8 cellular contexts compared by ENCODE assay signal in genomic region chr12:89949457-89950195, GRCh38.
DNase-seq lines count a peak whose midpoint lies in the region; ATAC-seq and TF ChIP-seq lines count a peak whose summit lies in the region.

No MANE protein-coding gene starts in this region.

- peaks cover 16% of the 10 kb centered on the region for H3F3A ChIP-seq in SK-N-SH (replicated peaks; ENCODE audit: insufficient read depth)

- no peak for TF ChIP-seq EP300 in SK-N-SH (IDR thresholded peaks at IDR 0.05; ENCODE audit: borderline replicate concordance in 1 of 2, low read depth in 1 of 2, low read length in 1 of 2)

- no peaks in the 10 kb centered on the region for H3K9me2 ChIP-seq in SK-N-SH

- TF ChIP-seq CTCF in SK-N-SH (IDR thresholded peaks at IDR 0.05): no peak; the same call in 1 of the 2 replicates

- H3K9me3 ChIP-seq in CD4-positive, CD25-positive, alpha-beta regulatory T cell (ENCODE audit: control insufficient read depth in 2 of 2, low read length in 2 of 2): no peaks in the 10 kb centered on the region
- H3K9me3 ChIP-seq in SK-N-SH: no peaks in the 10 kb centered on the region

- no peak overlapping the region for H3K4me2 ChIP-seq in SK-N-SH

- H2AFZ ChIP-seq in SK-N-SH (ENCODE audit: low read depth): peak overlapping the region; percentile 4; the same call in 1 of the 2 replicates

- peak overlapping the region; percentile 82 for H3K27ac ChIP-seq in CD4-positive, CD25-positive, alpha-beta regulatory T cell (ENCODE audit: insufficient read depth, low read length, poor library complexity, severe bottlenecking)
- peak overlapping the region; percentile 88 to 92; a peak in 3 of 4 replicates for H3K27ac ChIP-seq in SK-N-SH (ENCODE audit: low read depth in 2 of 2, low read length in 1 of 2)

- H3K4me3 ChIP-seq in CD4-positive, CD25-positive, alpha-beta regulatory T cell (ENCODE audit: low read depth, low read length): peak overlapping the region; percentile 65
- no peak overlapping the region for H3K4me3 ChIP-seq in SK-N-SH (ENCODE audit: low read depth in 2 of 2, low read length in 1 of 2)

- H3K4me3 Mint-ChIP-seq in CD4-positive, CD25-positive, alpha-beta regulatory T cell: peak overlapping the region; percentile 0 to 63 (median 57)
- H3K4me3 Mint-ChIP-seq in natural killer cell treated with Interleukin-12 subunit alpha and Interleukin-12 subunit beta and Interleukin-15 and Interleukin-18, amount 100 ng/mL, for 72 hours: peak overlapping the region; percentile 61

- TF ChIP-seq RAD21 in SK-N-SH (IDR thresholded peaks at IDR 0.05; ENCODE audit: low read length): no peak

- no peaks in the 10 kb centered on the region for H3K9me3 Mint-ChIP-seq in CD4-positive, CD25-positive, alpha-beta regulatory T cell
- no peaks in the 10 kb centered on the region for H3K9me3 Mint-ChIP-seq in natural killer cell treated with Interleukin-12 subunit alpha and Interleukin-12 subunit beta and Interleukin-15 and Interleukin-18, amount 100 ng/mL, for 72 hours

- H3K79me2 ChIP-seq in SK-N-SH (ENCODE audit: insufficient read depth): no peaks in the 10 kb centered on the region

- peaks cover 46 to 53% (median 47%) of the 10 kb centered on the region in 4 donors for H3K4me1 Mint-ChIP-seq in CD4-positive, CD25-positive, alpha-beta regulatory T cell
- H3K4me1 Mint-ChIP-seq in natural killer cell treated with Interleukin-12 subunit alpha and Interleukin-12 subunit beta and Interleukin-15 and Interleukin-18, amount 100 ng/mL, for 72 hours (ENCODE audit: low read depth in 2 of 2): peaks cover 42 to 43% of the 10 kb centered on the region in 2 donors

- POLR2A ChIA-PET in SK-N-SH (lab: Yijun Ruan, JAX): no interaction called here

- no peaks in the 10 kb centered on the region for H3K27me3 ChIP-seq in CD4-positive, CD25-positive, alpha-beta regulatory T cell (ENCODE audit: control insufficient read depth, insufficient read depth, low read length)
- no peaks in the 10 kb centered on the region for H3K27me3 ChIP-seq in SK-N-SH (ENCODE audit: insufficient read depth)

- no peaks in the 10 kb centered on the region for H4K20me1 ChIP-seq in SK-N-SH (ENCODE audit: insufficient read depth)

- no peaks in the 10 kb centered on the region for H3K27me3 Mint-ChIP-seq in CD4-positive, CD25-positive, alpha-beta regulatory T cell
- H3K27me3 Mint-ChIP-seq in natural killer cell treated with Interleukin-12 subunit alpha and Interleukin-12 subunit beta and Interleukin-15 and Interleukin-18, amount 100 ng/mL, for 72 hours: no peaks in the 10 kb centered on the region

- H3K36me3 Mint-ChIP-seq in CD4-positive, CD25-positive, alpha-beta regulatory T cell: no peaks in the 10 kb centered on the region
- H3K36me3 Mint-ChIP-seq in natural killer cell treated with Interleukin-12 subunit alpha and Interleukin-12 subunit beta and Interleukin-15 and Interleukin-18, amount 100 ng/mL, for 72 hours: no peaks in the 10 kb centered on the region

- WGBS in SK-N-SH (ENCODE audit: low lambda C conversion rate): 64% methylated on average over 4 of the region's 4 CpGs

- CTCF ChIA-PET in SK-N-SH (lab: Yijun Ruan, JAX): no interaction called here

- no peak overlapping the region; the same call in 1 of the 2 replicates for H3K9ac ChIP-seq in SK-N-SH

- peaks cover 34% of the 10 kb centered on the region for H3K4me1 ChIP-seq in CD4-positive, CD25-positive, alpha-beta regulatory T cell (ENCODE audit: control insufficient read depth, insufficient read depth, low read length, poor library complexity, severe bottlenecking)
- peaks cover 2 to 30% of the 10 kb centered on the region in 2 experiments; a peak in 3 of 4 replicates for H3K4me1 ChIP-seq in SK-N-SH (ENCODE audit: control insufficient read depth in 1 of 2, insufficient read depth in 2 of 2, low read depth in 1 of 2, low read length in 1 of 2)

- peak overlapping the region; percentile 66 to 86 (median 86) for H3K27ac Mint-ChIP-seq in CD4-positive, CD25-positive, alpha-beta regulatory T cell
- peak overlapping the region; percentile 49 to 81 for H3K27ac Mint-ChIP-seq in natural killer cell treated with Interleukin-12 subunit alpha and Interleukin-12 subunit beta and Interleukin-15 and Interleukin-18, amount 100 ng/mL, for 72 hours

- no peaks in the 10 kb centered on the region for H3K36me3 ChIP-seq in CD4-positive, CD25-positive, alpha-beta regulatory T cell (ENCODE audit: control insufficient read depth, insufficient read depth, low read length)
- no peaks in the 10 kb centered on the region for H3K36me3 ChIP-seq in SK-N-SH (replicated peaks in 1 of 2; ENCODE audit: control insufficient read depth in 1 of 2, insufficient read depth in 2 of 2, low read length in 1 of 2)

- peak; percentile 51 to 86 (median 75) for DNase-seq in CD4-positive, CD25-positive, alpha-beta regulatory T cell
- DNase-seq in SK-N-SH (no peak), dermis microvascular lymphatic vessel endothelial cell (ENCODE audit: low read depth in 2 of 2) (peak; percentile 99 to 100), iPS-NIHi7 (ENCODE audit: extremely low spot score) (no peak), RPMI8226 (no peak)
- peak; percentile 83 for DNase-seq in natural killer cell treated with Interleukin-12 subunit alpha and Interleukin-12 subunit beta and Interleukin-15 and Interleukin-18, amount 100 ng/mL, for 72 hours (ENCODE audit: low spot score)

- ATAC-seq in CD4-positive, CD25-positive, alpha-beta regulatory T cell (ENCODE audit: low read depth in 2 of 2): peak; percentile 88 to 91
- ATAC-seq in GM19035 (IDR thresholded peaks at IDR 0.05; ENCODE audit: unreplicated experiment): peak; percentile 86
- ATAC-seq in HG03108 (IDR thresholded peaks at IDR 0.05; ENCODE audit: unreplicated experiment): peak; percentile 87
- peak; percentile 92 to 95 for ATAC-seq in natural killer cell treated with Interleukin-12 subunit alpha and Interleukin-12 subunit beta and Interleukin-15 and Interleukin-18, amount 100 ng/mL, for 72 hours

TF ChIP-seq in SK-N-SH, 30 proteins besides CTCF, POLR2A, EP300 and RAD21:
- TF ChIP-seq FOXJ3 (CRISPR knock-in tag; IDR thresholded peaks at IDR 0.05): no peak
- no peak for TF ChIP-seq USF2 (IDR thresholded peaks at IDR 0.05; ENCODE audit: borderline replicate concordance, low read depth, low read length)
- no peak for TF ChIP-seq GABPA (IDR thresholded peaks at IDR 0.05; ENCODE audit: low read depth)

Comparison
In these comparisons a context has a peak if more than half of its experiments do, and no peak if none do; other contexts are left out.
1. DNase-seq: peak in CD4-positive, CD25-positive, alpha-beta regulatory T cell (3 of 3), dermis microvascular lymphatic vessel endothelial cell (2 of 2) and natural killer cell treated with Interleukin-12 subunit alpha and Interleukin-12 subunit beta and Interleukin-15 and Interleukin-18, amount 100 ng/mL, for 72 hours (single experiment); none in SK-N-SH (single experiment), iPS-NIHi7 (single experiment) and RPMI8226 (single experiment).
2. Peak in every context shown above with its lines, with median percentiles within 50 percentile points of each other: ATAC-seq.